8 cellular contexts compared by ENCODE assay signal in genomic region chr2:111884592-111884964, GRCh38. TPM values are rescaled to one million over a fixed set of nuclear protein-coding genes. Genes with fewer than 3 reads are reported as not detected.
DNase-seq lines count a peak whose midpoint lies in the region; ATAC-seq and TF ChIP-seq lines count a peak whose summit lies in the region.

No MANE protein-coding gene starts in this region.

- H3K27me3 ChIP-seq in HL-60 (ENCODE audit: insufficient read depth, poor library complexity, severe bottlenecking): no peaks in the 10 kb centered on the region
- H3K27me3 ChIP-seq in mammary epithelial cell (ENCODE audit: insufficient read depth, low read length): no peaks in the 10 kb centered on the region

- no peak for ATAC-seq in GM19397 (IDR thresholded peaks at IDR 0.05; ENCODE audit: unreplicated experiment)

- peak overlapping the region; percentile 63 for H3K4me2 ChIP-seq in mammary epithelial cell (ENCODE audit: insufficient read depth, low read depth, low read length)

- DNase-seq in GM12865 (ENCODE audit: low read depth) (peak; percentile 43), HL-60 (ENCODE audit: low read depth in 1 of 2, low spot score in 1 of 2) (no peak), mammary epithelial cell (no peak), GF-D8 (lab: John Stamatoyannopoulos, UW) (no peak), T-helper 9 cell (no peak), H4 (ENCODE audit: low spot score) (no peak)

- peak overlapping the region; percentile 95 for H2AFZ ChIP-seq in mammary epithelial cell (ENCODE audit: low read depth, low read length)

- TF ChIP-seq CTCF in GM12865 (IDR thresholded peaks at IDR 0.05; ENCODE audit: insufficient read depth, low read depth, low read length, missing control alignments) (no peak), HL-60 (IDR thresholded peaks at IDR 0.05; ENCODE audit: insufficient read depth, low read length) (no peak), mammary epithelial cell (conservative IDR thresholded peaks at IDR 0.05 in 1 of 2, IDR thresholded peaks at IDR 0.05 in 1 of 2; ENCODE audit: extremely low read depth in 1 of 2, insufficient read depth in 1 of 2, low read depth in 1 of 2, low read length in 2 of 2) (no peak)

- H3K9me3 ChIP-seq in mammary epithelial cell (replicated peaks; ENCODE audit: insufficient read depth, low read length): no peaks in the 10 kb centered on the region
- H3K9me3 ChIP-seq in mesodermal cell (ENCODE audit: control insufficient read depth, low read length): no peaks in the 10 kb centered on the region

- 8% methylated on average over 4 of the region's 11 CpGs for WGBS in mammary epithelial cell (ENCODE audit: low coverage, missing lambda C conversion rate)
- WGBS in mesodermal cell (ENCODE audit: insufficient coverage in 2 of 2), 2 experiments: 33 to 42% methylated on average over 9 to 11 of the region's 11 CpGs

- peak overlapping the region; percentile 92 for H3K9ac ChIP-seq in mammary epithelial cell (ENCODE audit: insufficient read depth, low read length)

- no peaks in the 10 kb centered on the region for H3K36me3 ChIP-seq in mammary epithelial cell (ENCODE audit: insufficient read depth, low read length)
- H3K36me3 ChIP-seq in mesodermal cell (ENCODE audit: control insufficient read depth, insufficient read depth, low read length): peaks cover 10% of the 10 kb centered on the region

- CTCF ChIA-PET in mammary epithelial cell (lab: Charles Lee; ENCODE audit: low non-redundant PET): no interaction called here

- H3K4me1 ChIP-seq in mammary epithelial cell (ENCODE audit: insufficient read depth, low read length) (peaks cover 2% of the 10 kb centered on the region), mesodermal cell (ENCODE audit: control insufficient read depth, insufficient read depth, low read length, poor library complexity, severe bottlenecking) (no peaks in the 10 kb centered on the region)

- dilution Hi-C loops in mammary epithelial cell (cut with HindIII; ENCODE audit: low sequenced_read_pairs): no loop called here

- H3K4me3 ChIP-seq in GM12865 (ENCODE audit: low read depth, low read length): peak overlapping the region; percentile 74
- H3K4me3 ChIP-seq in HL-60 (replicated peaks; ENCODE audit: insufficient read depth, low read length): peak overlapping the region; percentile 93
- peak overlapping the region; percentile 64 to 96 (median 75) for H3K4me3 ChIP-seq in mammary epithelial cell (replicated peaks in 1 of 3; ENCODE audit: insufficient read depth in 1 of 3, low read depth in 2 of 3, low read length in 3 of 3)
- peak overlapping the region; percentile 90 for H3K4me3 ChIP-seq in mesodermal cell (ENCODE audit: extremely low read depth, insufficient read depth, low read length, poor library complexity, severe bottlenecking)

- in situ Hi-C loops in mammary epithelial cell (cut with MboI; ENCODE audit: low sequenced_read_pairs in 2 of 2): no loop called here

- H3K27ac ChIP-seq in HL-60 (replicated peaks) (peak overlapping the region; percentile 93), mammary epithelial cell (ENCODE audit: insufficient read depth, low read depth, low read length) (peak overlapping the region; percentile 72), mesodermal cell (ENCODE audit: low read depth, low read length, severe bottlenecking) (no peak overlapping the region)

- H3K79me2 ChIP-seq in mammary epithelial cell (ENCODE audit: insufficient read depth, low read length): peaks cover 34% of the 10 kb centered on the region

- H4K20me1 ChIP-seq in mammary epithelial cell (ENCODE audit: insufficient read depth, low read length): no peaks in the 10 kb centered on the region

- TSS peak; percentile 87 for BruUV-seq in mammary epithelial cell (replicated peaks; lab: Mats Ljungman, UMichigan)

- intact Hi-C loops in mammary epithelial cell (cut with micrococcal nuclease): no loop called here

RNA-seq across cellular contexts. Expression of gene ANAPC1, which starts 0.6 kb away (rescaled TPM):
- total RNA-seq in mammary epithelial cell: 10 to 100 TPM; 50.3 to 65.3 TPM
- polyA plus RNA-seq in mammary epithelial cell: 29.2 TPM
- polyA minus RNA-seq in mammary epithelial cell: 72.6 TPM
- 30.4 TPM for polyA plus RNA-seq in mesodermal cell (2013, experiment 1 of 2)
- polyA plus RNA-seq in mesodermal cell (2013, experiment 2 of 2): 27.5 TPM
- total RNA-seq in H4 (2014; rRNA removed; shearing (Covaris generic)): 36.4 and 44.8 TPM in 2 replicates

RNA-seq across cellular contexts. Expression of gene MERTK, which starts 13.8 kb away (rescaled TPM):
- under 1 TPM; under 0.01 to 0.19 TPM for total RNA-seq in mammary epithelial cell
- polyA plus RNA-seq in mammary epithelial cell: 0.05 TPM
- not detected for polyA minus RNA-seq in mammary epithelial cell
- polyA plus RNA-seq in mesodermal cell (2013, experiment 1 of 2): 15.7 TPM
- polyA plus RNA-seq in mesodermal cell (2013, experiment 2 of 2): 18.9 TPM
- 0.25 and 0.62 TPM in 2 replicates for total RNA-seq in H4 (2014; rRNA removed; shearing (Covaris generic))
